ENCODE assay signal across 2 cellular contexts in the genomic region with DNA sequence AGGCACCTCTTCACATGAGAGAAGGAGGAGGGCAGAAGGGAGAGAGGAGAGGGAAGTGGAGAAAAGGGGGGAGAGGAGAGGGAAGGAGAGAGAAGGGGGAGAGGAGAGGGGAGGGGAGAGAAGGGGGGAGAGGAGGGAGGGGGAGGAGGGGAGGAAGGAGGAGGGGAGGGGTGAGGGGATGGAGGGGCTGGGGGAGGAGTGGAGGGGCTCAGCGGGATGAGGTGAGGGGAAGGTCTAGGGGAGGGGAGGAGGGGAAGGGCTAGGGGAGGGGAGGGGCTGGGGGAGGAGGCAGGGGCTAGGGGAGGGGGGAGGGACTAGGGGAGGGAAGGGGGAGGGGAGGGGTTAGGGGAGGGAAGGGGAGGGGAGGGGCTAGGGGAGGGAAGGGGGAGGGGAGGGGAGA. TPM values are rescaled to one million over a fixed set of nuclear protein-coding genes. Genes with fewer than 3 reads are reported as not detected.
"Had no signal": no experiment of that assay in that cellular context is flagged by ENCODE, and none has a peak within 500 bp of the region (broad histone marks: within the 10 kb centered on the region; RNA-seq: fewer than 3 reads in every experiment).

No MANE protein-coding gene starts in this region.

RNA-seq across cellular contexts. Expression of a gene that starts 5.5 kb away (rescaled TPM):
- total RNA-seq: thoracic aorta, vagina had no signal
